In genomic region chr5:171975262-171975876, GRCh38 we compare ENCODE assay signal across 12 cellular contexts. TPM values are rescaled to one million over a fixed set of nuclear protein-coding genes. Genes with fewer than 3 reads are reported as not detected.
DNase-seq lines count a peak whose midpoint lies in the region; ATAC-seq, FAIRE-seq and TF ChIP-seq lines count a peak whose summit lies in the region.
"Had no signal": no experiment of that assay in that cellular context is flagged by ENCODE, and none has a peak within 500 bp of the region (broad histone marks: within the 10 kb centered on the region; RNA-seq: fewer than 3 reads in every experiment).

No MANE protein-coding gene starts in this region.

- peak overlapping the region in 6 of 8 donors; percentile 7 to 87 (median 22) for H3K27ac Mint-ChIP-seq in CD8-positive, alpha-beta memory T cell
- H3K27ac Mint-ChIP-seq in chondrocyte (ENCODE audit: unreplicated experiment): peak overlapping the region; percentile 82
- peak overlapping the region; percentile 2 to 97 (median 84) for H3K27ac Mint-ChIP-seq in naive B cell

- POLR2A ChIA-PET in CD8-positive, alpha-beta memory T cell (lab: Charles Lee): no interaction called here

- H3K4me1 ChIP-seq in CD8-positive, alpha-beta memory T cell (ENCODE audit: insufficient read depth, low read length): peaks cover 24% of the 10 kb centered on the region

- H3K9me3 Mint-ChIP-seq in CD8-positive, alpha-beta memory T cell: peaks cover 4 to 20% (median 14%) of the 10 kb centered on the region in 5 donors
- H3K9me3 Mint-ChIP-seq in chondrocyte (ENCODE audit: low read depth) (peaks cover 6% of the 10 kb centered on the region), naive B cell (peaks cover 0 to 41% (median 26%) of the 10 kb centered on the region in 7 donors)

- peaks cover 59 to 71% (median 67%) of the 10 kb centered on the region in 3 donors for H3K4me1 Mint-ChIP-seq in CD8-positive, alpha-beta memory T cell
- H3K4me1 Mint-ChIP-seq in chondrocyte (ENCODE audit: low read depth) (peaks cover 52% of the 10 kb centered on the region), naive B cell (peaks cover 52 to 81% (median 72%) of the 10 kb centered on the region in 3 donors)

- H3K36me3 ChIP-seq in CD8-positive, alpha-beta memory T cell (ENCODE audit: insufficient read depth, low read length): no peaks in the 10 kb centered on the region

- H3K9me3 ChIP-seq in CD8-positive, alpha-beta memory T cell (ENCODE audit: low read length): peaks cover 3% of the 10 kb centered on the region

- no peak overlapping the region for H3K4me3 ChIP-seq in CD8-positive, alpha-beta memory T cell (ENCODE audit: low read length)

- no peak overlapping the region for H3K4me3 Mint-ChIP-seq in CD8-positive, alpha-beta memory T cell
- H3K4me3 Mint-ChIP-seq in chondrocyte (ENCODE audit: unreplicated experiment) (no peak overlapping the region), naive B cell (peak overlapping the region in 7 of 8 donors; percentile 1 to 81 (median 62))

- CTCF ChIA-PET in CD8-positive, alpha-beta memory T cell (lab: Charles Lee): no interaction called here

- ATAC-seq in naive B cell (ENCODE audit: low read depth in 2 of 2): no peak
- ATAC-seq: left colon had no signal

- H3K36me3 Mint-ChIP-seq in CD8-positive, alpha-beta memory T cell: peaks cover 10 to 24% (median 21%) of the 10 kb centered on the region in 3 donors
- H3K36me3 Mint-ChIP-seq in chondrocyte (ENCODE audit: low read depth): no peaks in the 10 kb centered on the region
- peaks cover 13 to 16% of the 10 kb centered on the region in 2 donors for H3K36me3 Mint-ChIP-seq in naive B cell

- no peaks in the 10 kb centered on the region for H3K27me3 Mint-ChIP-seq in CD8-positive, alpha-beta memory T cell
- no peaks in the 10 kb centered on the region for H3K27me3 Mint-ChIP-seq in chondrocyte (ENCODE audit: low read depth)
- no peaks in the 10 kb centered on the region for H3K27me3 Mint-ChIP-seq in naive B cell

- no peaks in the 10 kb centered on the region for H3K27me3 ChIP-seq in CD8-positive, alpha-beta memory T cell (ENCODE audit: insufficient read depth, low read length, poor library complexity, severe bottlenecking)

- no peak for DNase-seq in CD8-positive, alpha-beta memory T cell
- DNase-seq in LHCN-M2 (ENCODE audit: low read depth) (peak; percentile 28), chondrocyte (ENCODE audit: low spot score) (no peak), naive B cell (no peak), HTR-8/SVneo (ENCODE audit: insufficient read length, low spot score) (no peak), DMS53 treated with DMSO at 0.1 percent for 48 hours (lab: John Stamatoyannopoulos, UW; ENCODE audit: unreplicated experiment) (no peak), T-helper 9 cell (no peak)
- DNase-seq in activated effector memory CD4-positive, alpha-beta T cell treated with Interleukin-2 at 50 U/mL for 16 hours: no peak
- DNase-seq: HCEC 1CT, left colon, NCI-H1436 treated with DMSO at 0.1 percent for 48 hours had no signal

- no peak for TF ChIP-seq CTCF in chondrocyte (IDR thresholded peaks at IDR 0.05)

- FAIRE-seq in HTR-8/SVneo (lab: Jason Lieb, UNC): no peak
- FAIRE-seq: endothelial cell of umbilical vein had no signal

- H3K27ac ChIP-seq in CD8-positive, alpha-beta memory T cell (ENCODE audit: low read depth, low read length): no peak overlapping the region

RNA-seq across cellular contexts. Expression of gene FBXW11, which starts 31.1 kb away (rescaled TPM):
- total RNA-seq in CD8-positive, alpha-beta memory T cell: 10 to 100 TPM; 44.7 to 46.9 TPM
- 25.8 TPM for polyA plus RNA-seq in CD8-positive, alpha-beta memory T cell
- total RNA-seq in LHCN-M2 (2014; rRNA removed): 69.2 and 78.4 TPM in 2 replicates
- 22.4 TPM for polyA plus RNA-seq in LHCN-M2 (2012)
- 54.8 to 58.1 TPM (median 54.8 TPM) in 3 replicates for total RNA-seq in chondrocyte
- 10 to 100 TPM; 35.9 to 48.0 (median 41.5) TPM for polyA plus RNA-seq in naive B cell (ENCODE audit: low read depth in 6 of 6)

Comparison
In these comparisons a context has a peak if more than half of its experiments do, and no peak if none do; other contexts are left out.
1. H3K27ac Mint-ChIP-seq: peak in every context shown above with its lines; median percentile 84 in naive B cell; 82 in chondrocyte; 22 in CD8-positive, alpha-beta memory T cell.
2. H3K4me3 Mint-ChIP-seq: peak in naive B cell (7 of 8); none in CD8-positive, alpha-beta memory T cell (0 of 7) and chondrocyte (single experiment).